Comparison of ENCODE assay signal across 8 cellular contexts in the genomic region with DNA sequence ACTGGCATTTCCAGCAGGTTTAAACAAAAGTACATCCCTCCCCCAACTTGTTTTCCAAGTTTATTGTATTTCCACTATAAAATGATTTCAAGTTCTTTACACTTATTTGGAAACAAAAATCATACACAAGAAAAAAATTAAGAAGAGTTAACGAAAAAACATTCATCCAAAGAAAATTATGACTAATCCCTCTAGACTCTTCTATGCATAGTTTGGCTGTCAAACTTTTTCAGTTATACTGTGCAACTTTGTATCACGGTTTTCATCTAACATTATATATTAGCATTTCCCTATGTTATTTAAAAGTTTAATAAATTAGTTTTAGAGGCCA. TPM values are rescaled to one million over a fixed set of nuclear protein-coding genes. Genes with fewer than 3 reads are reported as not detected.
DNase-seq lines count a peak whose midpoint lies in the region; ATAC-seq and TF ChIP-seq lines count a peak whose summit lies in the region.

No MANE protein-coding gene starts in this region.

- H3K4me1 ChIP-seq in HEK293 (ENCODE audit: control insufficient read depth, insufficient read depth, low read length), result peaks cover 9% of the 10 kb centered on the region; the same call in 1 of the 2 replicates
- peaks cover 17% of the 10 kb centered on the region for H3K4me1 ChIP-seq in foreskin keratinocyte

- peak overlapping the region; percentile 91 for H3K4me3 ChIP-seq in HEK293 (ENCODE audit: low read depth, low read length)
- peak overlapping the region; percentile 86 for H3K4me3 ChIP-seq in iPS-11a (ENCODE audit: low read depth, low read length)

- intact Hi-C loops in activated CD4-positive, alpha-beta memory T cell treated with anti-CD3 and anti-CD28 coated beads for 36 hours (cut with micrococcal nuclease), result loop anchor here (2.0 kb wide), 3 partner anchors 38 to 106 kb away; a partner anchor contains a TSS

- H3K4me1 Mint-ChIP-seq in activated CD4-positive, alpha-beta memory T cell treated with anti-CD3 and anti-CD28 coated beads for 36 hours (ENCODE audit: low read depth), result peaks cover 21% of the 10 kb centered on the region
- peaks cover 33% of the 10 kb centered on the region for H3K4me1 Mint-ChIP-seq in stimulated activated memory B cell treated with anti-CD40 and anti-IgM and Interleukin-4, amounts not matched to agents 10 μg/mL and 1 μg/mL and 100 μg/mL, for 72 hours

- CTCF ChIA-PET in HEK293 (lab: Yijun Ruan, JAX), result interaction anchor here (0.5 to 0.7 kb wide), 2 partner anchors 34 to 593 kb away, joined by 3 to 4 read pairs; no protein-coding TSS in a partner anchor
- CTCF ChIA-PET in activated CD4-positive, alpha-beta memory T cell treated with anti-CD3 and anti-CD28 coated beads for 36 hours (lab: Charles Lee), result interaction anchor here (0.7 to 1.6 kb wide), 3 partner anchors 37 to 222 kb away, joined by 4 to 19 read pairs (median 15); a partner anchor contains a TSS

- in situ Hi-C loops in GM13977 (cut with MboI; ENCODE audit: low pct_unique_long_range_greater_than_20kb, low sequenced_read_pairs, unreplicated experiment), result no loop called here

- H3K27ac ChIP-seq in HEK293 (ENCODE audit: extremely low read depth, low read depth, low read length) (no peak overlapping the region), foreskin keratinocyte (no peak overlapping the region)

- no peaks in the 10 kb centered on the region for H3K9me3 Mint-ChIP-seq in activated CD4-positive, alpha-beta memory T cell treated with anti-CD3 and anti-CD28 coated beads for 36 hours
- no peaks in the 10 kb centered on the region for H3K9me3 Mint-ChIP-seq in stimulated activated memory B cell treated with anti-CD40 and anti-IgM and Interleukin-4, amounts not matched to agents 10 μg/mL and 1 μg/mL and 100 μg/mL, for 72 hours

- H3K9me3 ChIP-seq in HEK293 (ENCODE audit: control insufficient read depth, insufficient read depth, low read depth, low read length), result no peaks in the 10 kb centered on the region

- TF ChIP-seq CTCF in HEK293 (tag by site-specific recombination; IDR thresholded peaks at IDR 0.05) (no peak), foreskin keratinocyte (conservative IDR thresholded peaks at IDR 0.05) (no peak), GM13977 (IDR thresholded peaks at IDR 0.05; ENCODE audit: extremely low read depth, insufficient read depth, missing control alignments) (no peak)

- H3K27me3 ChIP-seq in foreskin keratinocyte, result no peaks in the 10 kb centered on the region

- no peak for ATAC-seq in stimulated activated memory B cell treated with anti-CD40 and anti-IgM and Interleukin-4, amounts not matched to agents 10 μg/mL and 1 μg/mL and 100 μg/mL, for 72 hours
- no peak for ATAC-seq in foreskin keratinocyte

- H3K36me3 ChIP-seq in HEK293 (ENCODE audit: control insufficient read depth in 2 of 2, insufficient read depth in 1 of 2, low read length in 2 of 2), result no peaks in the 10 kb centered on the region; a peak in 1 of 3 replicates

- H3K4me3 Mint-ChIP-seq in activated CD4-positive, alpha-beta memory T cell treated with anti-CD3 and anti-CD28 coated beads for 36 hours, result peak overlapping the region; percentile 95
- H3K4me3 Mint-ChIP-seq in stimulated activated memory B cell treated with anti-CD40 and anti-IgM and Interleukin-4, amounts not matched to agents 10 μg/mL and 1 μg/mL and 100 μg/mL, for 72 hours, result peak overlapping the region; percentile 36

- no peak for DNase-seq in activated CD4-positive, alpha-beta memory T cell treated with anti-CD3 and anti-CD28 coated beads for 36 hours
- no peak for DNase-seq in foreskin keratinocyte
- DNase-seq in D341Med (ENCODE audit: low spot score), result no peak
- DNase-seq in NCI-H748 (lab: John Stamatoyannopoulos, UW; ENCODE audit: unreplicated experiment), result no peak
- DNase-seq in GM13977 (ENCODE audit: low spot score), result no peak

- no peak overlapping the region for H3K27ac Mint-ChIP-seq in activated CD4-positive, alpha-beta memory T cell treated with anti-CD3 and anti-CD28 coated beads for 36 hours
- H3K27ac Mint-ChIP-seq in stimulated activated memory B cell treated with anti-CD40 and anti-IgM and Interleukin-4, amounts not matched to agents 10 μg/mL and 1 μg/mL and 100 μg/mL, for 72 hours, result peak overlapping the region; percentile 81

- POLR2A ChIA-PET in HEK293 (lab: Yijun Ruan, JAX), result interaction anchor here (0.6 to 2.1 kb wide), 10 partner anchors 13 to 136 kb away, joined by 4 to 41 read pairs (median 6); a partner anchor contains a TSS
- POLR2A ChIA-PET in activated CD4-positive, alpha-beta memory T cell treated with anti-CD3 and anti-CD28 coated beads for 36 hours (lab: Charles Lee), result interaction anchor here (1.1 to 1.8 kb wide), 6 partner anchors 14 to 120 kb away, joined by 3 to 34 read pairs (median 10); a partner anchor contains a TSS

- H3K27me3 Mint-ChIP-seq in activated CD4-positive, alpha-beta memory T cell treated with anti-CD3 and anti-CD28 coated beads for 36 hours, result peaks cover 3% of the 10 kb centered on the region
- H3K27me3 Mint-ChIP-seq in stimulated activated memory B cell treated with anti-CD40 and anti-IgM and Interleukin-4, amounts not matched to agents 10 μg/mL and 1 μg/mL and 100 μg/mL, for 72 hours, result no peaks in the 10 kb centered on the region

- no peaks in the 10 kb centered on the region for H3K36me3 Mint-ChIP-seq in activated CD4-positive, alpha-beta memory T cell treated with anti-CD3 and anti-CD28 coated beads for 36 hours
- peaks cover 6% of the 10 kb centered on the region for H3K36me3 Mint-ChIP-seq in stimulated activated memory B cell treated with anti-CD40 and anti-IgM and Interleukin-4, amounts not matched to agents 10 μg/mL and 1 μg/mL and 100 μg/mL, for 72 hours

TF ChIP-seq in HEK293, 187 proteins besides CTCF, POLR2A, EP300 and RAD21:
- no peak for TF ChIP-seq REPIN1 (tag by site-specific recombination; IDR thresholded peaks at IDR 0.05; ENCODE audit: low read depth)
- TF ChIP-seq, protein P1, sequence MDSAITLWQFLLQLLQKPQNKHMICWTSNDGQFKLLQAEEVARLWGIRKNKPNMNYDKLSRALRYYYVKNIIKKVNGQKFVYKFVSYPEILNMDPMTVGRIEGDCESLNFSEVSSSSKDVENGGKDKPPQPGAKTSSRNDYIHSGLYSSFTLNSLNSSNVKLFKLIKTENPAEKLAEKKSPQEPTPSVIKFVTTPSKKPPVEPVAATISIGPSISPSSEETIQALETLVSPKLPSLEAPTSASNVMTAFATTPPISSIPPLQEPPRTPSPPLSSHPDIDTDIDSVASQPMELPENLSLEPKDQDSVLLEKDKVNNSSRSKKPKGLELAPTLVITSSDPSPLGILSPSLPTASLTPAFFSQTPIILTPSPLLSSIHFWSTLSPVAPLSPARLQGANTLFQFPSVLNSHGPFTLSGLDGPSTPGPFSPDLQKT (IDR thresholded peaks at IDR 0.05; ENCODE audit: borderline replicate concordance, low read depth, low read length), result no peak
- no peak for TF ChIP-seq KLF10 (tag by site-specific recombination; IDR thresholded peaks at IDR 0.05)
- TF ChIP-seq, protein P2, sequence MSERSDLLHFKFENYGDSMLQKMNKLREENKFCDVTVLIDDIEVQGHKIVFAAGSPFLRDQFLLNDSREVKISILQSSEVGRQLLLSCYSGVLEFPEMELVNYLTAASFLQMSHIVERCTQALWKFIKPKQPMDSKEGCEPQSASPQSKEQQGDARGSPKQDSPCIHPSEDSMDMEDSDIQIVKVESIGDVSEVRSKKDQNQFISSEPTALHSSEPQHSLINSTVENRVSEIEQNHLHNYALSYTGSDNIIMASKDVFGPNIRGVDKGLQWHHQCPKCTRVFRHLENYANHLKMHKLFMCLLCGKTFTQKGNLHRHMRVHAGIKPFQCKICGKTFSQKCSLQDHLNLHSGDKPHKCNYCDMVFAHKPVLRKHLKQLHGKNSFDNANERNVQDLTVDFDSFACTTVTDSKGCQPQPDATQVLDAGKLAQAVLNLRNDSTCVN (tag by site-specific recombination; optimal IDR thresholded peaks at IDR 0.05), result no peak
- TF ChIP-seq, protein P3, sequence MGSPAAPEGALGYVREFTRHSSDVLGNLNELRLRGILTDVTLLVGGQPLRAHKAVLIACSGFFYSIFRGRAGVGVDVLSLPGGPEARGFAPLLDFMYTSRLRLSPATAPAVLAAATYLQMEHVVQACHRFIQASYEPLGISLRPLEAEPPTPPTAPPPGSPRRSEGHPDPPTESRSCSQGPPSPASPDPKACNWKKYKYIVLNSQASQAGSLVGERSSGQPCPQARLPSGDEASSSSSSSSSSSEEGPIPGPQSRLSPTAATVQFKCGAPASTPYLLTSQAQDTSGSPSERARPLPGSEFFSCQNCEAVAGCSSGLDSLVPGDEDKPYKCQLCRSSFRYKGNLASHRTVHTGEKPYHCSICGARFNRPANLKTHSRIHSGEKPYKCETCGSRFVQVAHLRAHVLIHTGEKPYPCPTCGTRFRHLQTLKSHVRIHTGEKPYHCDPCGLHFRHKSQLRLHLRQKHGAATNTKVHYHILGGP (tag by site-specific recombination; IDR thresholded peaks at IDR 0.05), result no peak

RNA-seq across cellular contexts. Expression of a gene that starts 0.6 kb away (rescaled TPM):
- 10 to 100 TPM; 18.4 to 21.2 TPM for total RNA-seq in activated CD4-positive, alpha-beta memory T cell treated with anti-CD3 and anti-CD28 coated beads for 36 hours
- 10.3 and 10.4 TPM in 2 replicates for total RNA-seq in foreskin keratinocyte
- polyA plus RNA-seq in foreskin keratinocyte, result 3.7 and 4.9 TPM in 2 replicates

RNA-seq across cellular contexts. Expression of a gene that starts 3.0 kb away (rescaled TPM):
- total RNA-seq in activated CD4-positive, alpha-beta memory T cell treated with anti-CD3 and anti-CD28 coated beads for 36 hours, result 1 to 10 TPM; 3.4 to 3.7 TPM
- 15.2 and 16.7 TPM in 2 replicates for total RNA-seq in foreskin keratinocyte
- 20.3 and 23.6 TPM in 2 replicates for polyA plus RNA-seq in foreskin keratinocyte

RNA-seq across cellular contexts. Expression of a gene that starts 29.6 kb away (rescaled TPM):
- total RNA-seq in activated CD4-positive, alpha-beta memory T cell treated with anti-CD3 and anti-CD28 coated beads for 36 hours, result 100 to 1,000 TPM; 145 to 148 TPM
- total RNA-seq in foreskin keratinocyte, result 176 and 192 TPM in 2 replicates
- polyA plus RNA-seq in foreskin keratinocyte, result 232 and 280 TPM in 2 replicates

RNA-seq across cellular contexts. Expression of a gene that starts 36.7 kb away (rescaled TPM):
- under 1 TPM in 1 of 2 experiments, not detected in 1; 0.39 TPM for total RNA-seq in activated CD4-positive, alpha-beta memory T cell treated with anti-CD3 and anti-CD28 coated beads for 36 hours
- 0.04 TPM in 1 of 2 replicates, not detected in the other for total RNA-seq in foreskin keratinocyte
- 0.01 TPM in 1 of 2 replicates, not detected in the other for polyA plus RNA-seq in foreskin keratinocyte

RNA-seq across cellular contexts. Expression of a gene that starts 38.1 kb away (rescaled TPM):
- total RNA-seq in activated CD4-positive, alpha-beta memory T cell treated with anti-CD3 and anti-CD28 coated beads for 36 hours, result under 1 TPM; 0.90 to 0.94 TPM
- 38.4 and 59.8 TPM in 2 replicates for total RNA-seq in foreskin keratinocyte
- 39.4 and 61.3 TPM in 2 replicates for polyA plus RNA-seq in foreskin keratinocyte
